Comparison of ENCODE assay signal across 11 cellular contexts in the genomic region with DNA sequence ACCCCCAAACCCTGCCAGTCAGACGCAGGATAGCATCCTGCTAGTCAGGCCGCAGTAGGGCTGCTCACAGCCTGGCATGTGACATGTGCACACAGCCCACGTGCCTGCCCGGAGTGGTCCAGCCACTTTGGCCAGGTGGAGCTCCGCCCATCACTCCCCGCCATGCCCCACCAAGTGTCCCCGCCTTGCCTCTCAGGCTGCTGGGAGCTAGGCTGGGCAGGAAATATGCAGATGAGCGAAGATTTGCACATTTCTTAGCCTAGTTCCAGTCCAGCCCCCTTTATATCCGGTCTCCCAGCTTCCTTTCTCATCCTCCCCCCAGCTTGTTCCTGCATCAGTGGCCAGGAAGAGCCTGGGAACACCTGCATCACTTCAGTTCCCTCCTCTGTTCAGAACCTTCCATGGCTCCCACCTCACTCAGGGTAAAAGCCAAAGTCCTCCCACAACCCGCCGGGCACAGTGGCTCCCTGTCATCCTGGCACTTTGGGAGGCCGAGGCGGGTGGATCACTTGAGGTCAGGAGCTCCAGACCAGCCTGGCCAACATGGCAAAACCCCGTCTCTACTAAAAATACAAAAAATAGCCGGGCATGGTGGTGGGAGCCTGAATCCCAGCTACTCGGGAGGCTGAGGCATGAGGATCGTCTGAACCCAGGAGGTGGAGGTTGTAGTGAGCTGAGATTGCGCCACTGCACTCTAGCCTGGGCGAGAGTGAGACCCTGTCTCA. TPM values are rescaled to one million over a fixed set of nuclear protein-coding genes. Genes with fewer than 3 reads are reported as not detected.
DNase-seq lines count a peak whose midpoint lies in the region; ATAC-seq and TF ChIP-seq lines count a peak whose summit lies in the region.
"Had no signal": no experiment of that assay in that cellular context is flagged by ENCODE, and none has a peak within 500 bp of the region (broad histone marks: within the 10 kb centered on the region; RNA-seq: fewer than 3 reads in every experiment).

No MANE protein-coding gene starts in this region.

- H3K4me3 Mint-ChIP-seq in chondrocyte (ENCODE audit: unreplicated experiment), result no peak overlapping the region

- POLR2A ChIA-PET in PC-9 (lab: Charles Lee; ENCODE audit: unreplicated experiment), result interaction anchor here (0.6 to 0.7 kb wide), 6 partner anchors 61 to 931 kb away, joined by 5 to 15 read pairs (median 6); a partner anchor contains a TSS

- DNase-seq in DMS153 (lab: John Stamatoyannopoulos, UW), result peak; percentile 65
- DNase-seq in PC-9, result peak; percentile 90 to 94
- DNase-seq in left cardiac atrium, result peak; percentile 73
- DNase-seq in neuronal stem cell (ENCODE audit: low spot score), result no peak
- DNase-seq in chondrocyte (ENCODE audit: low spot score), result no peak
- no peak for DNase-seq in activated CD8-positive, alpha-beta memory T cell treated with anti-CD3 and anti-CD28 coated beads, Interleukin-2, amount 50 U/mL, for 4 hours
- DNase-seq: natural killer cell had no signal

- ATAC-seq in left cardiac atrium, result peak; percentile 30 to 34
- no peak for ATAC-seq in GM21825 (IDR thresholded peaks at IDR 0.05; ENCODE audit: unreplicated experiment)
- ATAC-seq in GM18498 (IDR thresholded peaks at IDR 0.05; ENCODE audit: unreplicated experiment), result no peak
- ATAC-seq: activated CD4-positive, CD25-positive, alpha-beta regulatory T cell treated with anti-CD3 and anti-CD28 coated beads, Interleukin-2, amount 50 U/mL, for 24 hours; natural killer cell had no signal

- peaks cover 2% of the 10 kb centered on the region for H3K79me1 ChIP-seq in neuronal stem cell (ENCODE audit: low read depth, low read length)

- H3F3A ChIP-seq in PC-9 (ENCODE audit: insufficient read depth, low read depth), result peaks cover 24% of the 10 kb centered on the region

- H3K36me3 ChIP-seq in PC-9 (ENCODE audit: low read depth) (no peaks in the 10 kb centered on the region), neuronal stem cell (replicated peaks in 1 of 2; ENCODE audit: control insufficient read depth in 2 of 2, insufficient read depth in 2 of 2, low read length in 2 of 2) (no peaks in the 10 kb centered on the region)

- no peaks in the 10 kb centered on the region for H3K36me3 Mint-ChIP-seq in chondrocyte (ENCODE audit: low read depth)
- H3K36me3 Mint-ChIP-seq: natural killer cell had no signal

- H3K4me1 Mint-ChIP-seq in chondrocyte (ENCODE audit: low read depth), result peaks cover 37% of the 10 kb centered on the region
- H3K4me1 Mint-ChIP-seq: natural killer cell had no signal

- peak overlapping the region; percentile 62 for H3K27ac ChIP-seq in PC-9
- H3K27ac ChIP-seq in neuronal stem cell (replicated peaks; ENCODE audit: low read length), result no peak overlapping the region

- H4K91ac ChIP-seq in neuronal stem cell (ENCODE audit: low read depth, low read length, poor library complexity), result no peak overlapping the region

- no peaks in the 10 kb centered on the region for H3K9me2 ChIP-seq in PC-9 (ENCODE audit: insufficient read depth)

- H3K27me3 ChIP-seq in PC-9 (ENCODE audit: insufficient read depth, low read depth), result no peaks in the 10 kb centered on the region
- no peaks in the 10 kb centered on the region for H3K27me3 ChIP-seq in neuronal stem cell (ENCODE audit: control insufficient read depth in 3 of 3, insufficient read depth in 3 of 3, low read depth in 1 of 3, low read length in 3 of 3)

- H3K4me2 ChIP-seq in PC-9 (peak overlapping the region; percentile 68), neuronal stem cell (ENCODE audit: insufficient read depth, low read length, poor library complexity, severe bottlenecking) (no peak overlapping the region)

- no peak overlapping the region for H3K27ac Mint-ChIP-seq in chondrocyte (ENCODE audit: unreplicated experiment)
- H3K27ac Mint-ChIP-seq: IgD-negative memory B cell, natural killer cell had no signal

- H2BK12ac ChIP-seq in neuronal stem cell (ENCODE audit: low read length), result no peak overlapping the region

- TF ChIP-seq CTCF in PC-9 (conservative IDR thresholded peaks at IDR 0.05) (no peak), chondrocyte (IDR thresholded peaks at IDR 0.05) (no peak)

- H4K20me1 ChIP-seq in PC-9 (ENCODE audit: insufficient read depth), result no peaks in the 10 kb centered on the region

- H3K4me1 ChIP-seq in PC-9 (replicated peaks; ENCODE audit: insufficient read depth), result peaks cover 24% of the 10 kb centered on the region
- H3K4me1 ChIP-seq in neuronal stem cell (ENCODE audit: control insufficient read depth in 2 of 2, insufficient read depth in 1 of 2, low read depth in 1 of 2, low read length in 2 of 2), result peaks cover 3 to 7% of the 10 kb centered on the region in 2 donors

- H3K18ac ChIP-seq in neuronal stem cell (ENCODE audit: low read length), result peak overlapping the region; percentile 1

- H3K4me3 ChIP-seq in PC-9, result no peak overlapping the region
- H3K4me3 ChIP-seq in neuronal stem cell (ENCODE audit: low read length in 2 of 2), result no peak overlapping the region

- H2BK15ac ChIP-seq in neuronal stem cell (ENCODE audit: low read length), result no peak overlapping the region

- CTCF ChIA-PET in PC-9 (lab: Charles Lee), result interaction anchor here (0.6 kb wide), 2 partner anchors 29 to 131 kb away, joined by 3 to 12 read pairs; no protein-coding TSS in a partner anchor

- H3K9me3 Mint-ChIP-seq in chondrocyte (ENCODE audit: low read depth), result no peaks in the 10 kb centered on the region
- H3K9me3 Mint-ChIP-seq: IgD-negative memory B cell, natural killer cell had no signal

- 0 out of 2 replicates have a peak overlapping the region, but pooled peaks have one; percentile 39 for H2AFZ ChIP-seq in PC-9
- H2AFZ ChIP-seq in neuronal stem cell (ENCODE audit: low read length), result peak overlapping the region; percentile 12

- no peak overlapping the region for H2BK5ac ChIP-seq in neuronal stem cell (ENCODE audit: low read length)

- TSS peak; percentile 76 for BruUV-seq in PC-9 (replicated peaks; lab: Mats Ljungman, UMichigan)

- no peak overlapping the region for H3K14ac ChIP-seq in neuronal stem cell (ENCODE audit: low read length)

- no peak overlapping the region for H3K23ac ChIP-seq in neuronal stem cell (ENCODE audit: low read depth, low read length, poor library complexity)

- no peaks in the 10 kb centered on the region for H3K79me2 ChIP-seq in PC-9 (ENCODE audit: low read depth)

- H2BK120ac ChIP-seq in neuronal stem cell (ENCODE audit: low read depth, low read length), result no peak overlapping the region

- H4K8ac ChIP-seq in neuronal stem cell (ENCODE audit: low read depth, low read length), result no peak overlapping the region

- H3K9me3 ChIP-seq in PC-9 (ENCODE audit: insufficient read depth, low read depth), result no peaks in the 10 kb centered on the region
- no peaks in the 10 kb centered on the region for H3K9me3 ChIP-seq in neuronal stem cell (replicated peaks in 1 of 2; ENCODE audit: control insufficient read depth in 2 of 2, insufficient read depth in 1 of 2, low read depth in 1 of 2, low read length in 2 of 2)

- H2AK5ac ChIP-seq in neuronal stem cell (ENCODE audit: low read depth, low read length), result peak overlapping the region; percentile 20

- no peak overlapping the region for H3K4ac ChIP-seq in neuronal stem cell (ENCODE audit: low read length)

- H3K9ac ChIP-seq in neuronal stem cell (ENCODE audit: low read depth, low read length, poor library complexity), result no peak overlapping the region

- whole genome bisulfite sequencing in neuronal stem cell (ENCODE audit: extremely low coverage in 2 of 2, insufficient read length in 2 of 2, insufficient replicate concordance in 1 of 2), 2 donors, result no CpG with 5 or more reads among the region's 19 CpGs

- intact Hi-C loops in PC-9 (cut with micrococcal nuclease; ENCODE audit: unreplicated experiment) (no loop called here), left cardiac atrium (cut with DNase I) (no loop called here)

- H3K27me3 Mint-ChIP-seq in chondrocyte (ENCODE audit: low read depth), result no peaks in the 10 kb centered on the region

RNA-seq across cellular contexts. Expression of a gene that starts 2.3 kb away (rescaled TPM):
- total RNA-seq in PC-9 (2021) (32.5 and 68.9 TPM in 2 replicates), left cardiac atrium (10 to 100 TPM; 37.5 to 61.1 TPM), chondrocyte (40.7 to 46.0 TPM (median 44.4 TPM) in 3 replicates)
- polyA plus RNA-seq in neuronal stem cell (2013, experiment 1 of 2), result 17.4 TPM
- polyA plus RNA-seq in neuronal stem cell (2013, experiment 2 of 2), result 16.5 TPM

RNA-seq across cellular contexts. Expression of a gene that starts 25.2 kb away (rescaled TPM):
- total RNA-seq in PC-9 (2021) (not detected in 2 replicates), left cardiac atrium (10 to 100 TPM in 1 of 2 donors, 1 to 10 TPM in 1; 4.0 to 20.3 TPM), chondrocyte (not detected in 3 replicates)
- polyA plus RNA-seq in neuronal stem cell (2013, experiment 1 of 2), result 0.43 TPM
- polyA plus RNA-seq in neuronal stem cell (2013, experiment 2 of 2), result not detected
- total RNA-seq: natural killer cell had no signal
- polyA plus RNA-seq: IgD-negative memory B cell had no signal

RNA-seq across cellular contexts. Expression of a gene that starts 31.3 kb away (rescaled TPM):
- total RNA-seq in PC-9 (2021), result not detected in 2 replicates
- total RNA-seq in left cardiac atrium, result not detected
- polyA plus RNA-seq in neuronal stem cell (2013, experiment 1 of 2), result not detected
- polyA plus RNA-seq in neuronal stem cell (2013, experiment 2 of 2), result not detected
- not detected in 3 replicates for total RNA-seq in chondrocyte
- total RNA-seq: natural killer cell had no signal
- polyA plus RNA-seq: IgD-negative memory B cell had no signal

Comparison
In these comparisons a context has a peak if more than half of its experiments do, and no peak if none do; other contexts are left out.
1. DNase-seq: peak in DMS153 (single experiment), PC-9 (2 of 2) and left cardiac atrium (single experiment); none in neuronal stem cell (single experiment), chondrocyte (single experiment) and activated CD8-positive, alpha-beta memory T cell treated with anti-CD3 and anti-CD28 coated beads, Interleukin-2, amount 50 U/mL, for 4 hours (single experiment).
2. ATAC-seq: peak in left cardiac atrium (2 of 2); none in GM21825 (single experiment) and GM18498 (single experiment).